24 cellular contexts compared by ENCODE assay signal in genomic region chr17:63193827-63194226, GRCh38.
"Had no signal": no experiment of that assay in that cellular context is flagged by ENCODE, and none has a peak within 500 bp of the region (broad histone marks: within the 10 kb centered on the region; RNA-seq: fewer than 3 reads in every experiment).

No MANE protein-coding gene starts in this region.

- DNase-seq: cortex of kidney; dorsolateral prefrontal cortex; effector CD8-positive, alpha-beta T cell; heart left ventricle; hippocampal formation; kidney glomerular epithelial cell; nucleus accumbens; pancreas; right cardiac atrium; stimulated activated CD4-positive, alpha-beta T cell treated with anti-CD3 and anti-CD28 coated beads, Interleukin-4, amount 100 ng/mL, for 1 hour; stimulated activated CD8-positive, alpha-beta memory T cell treated with anti-CD3 and anti-CD28 coated beads, Interleukin-4, amount 100 ng/mL, for 48 hours; stimulated activated naive CD8-positive, alpha-beta T cell treated with anti-CD3 and anti-CD28 coated beads, Interleukin-15, Interleukin-2, amounts not matched to agents 100 U/mL and 50 U/mL, for 24 hours; thyroid gland; upper lobe of left lung had no signal

- H3K36me3 ChIP-seq: neural progenitor cell, pancreas, thyroid gland, vagina had no signal

- H3K9ac ChIP-seq: neural progenitor cell had no signal

- H3K4me3 Mint-ChIP-seq: mesothelial cell of epicardium; natural killer cell treated with Interleukin-12 subunit alpha and Interleukin-12 subunit beta and Interleukin-15 and Interleukin-18, amount 100 ng/mL, for 72 hours; neural progenitor cell; stimulated activated effector memory CD8-positive, alpha-beta T cell treated with anti-CD3 and anti-CD28 coated beads, Interleukin-12 subunit alpha, Interleukin-12 subunit beta, amount 100 ng/mL, for 72 hours had no signal

- H3K27ac Mint-ChIP-seq: mesothelial cell of epicardium; natural killer cell treated with Interleukin-12 subunit alpha and Interleukin-12 subunit beta and Interleukin-15 and Interleukin-18, amount 100 ng/mL, for 72 hours; neural progenitor cell; progenitor cell of endocrine pancreas; stimulated activated effector memory CD8-positive, alpha-beta T cell treated with anti-CD3 and anti-CD28 coated beads, Interleukin-12 subunit alpha, Interleukin-12 subunit beta, amount 100 ng/mL, for 72 hours had no signal

- H3K9me3 ChIP-seq: heart left ventricle, pancreas, suprapubic skin, thyroid gland, upper lobe of left lung, vagina had no signal

- H3K36me3 Mint-ChIP-seq: natural killer cell treated with Interleukin-12 subunit alpha and Interleukin-12 subunit beta and Interleukin-15 and Interleukin-18, amount 100 ng/mL, for 72 hours had no signal

- H3K4me1 ChIP-seq: neural progenitor cell, pancreas, suprapubic skin, thyroid gland, upper lobe of left lung, vagina had no signal

- H3K4me2 ChIP-seq: neural progenitor cell, smooth muscle cell had no signal

- ATAC-seq: esophagus mucosa; heart left ventricle; left lobe of liver; natural killer cell treated with Interleukin-12 subunit alpha and Interleukin-12 subunit beta and Interleukin-15 and Interleukin-18, amount 100 ng/mL, for 72 hours; pancreas; right cardiac atrium; stimulated activated effector memory CD8-positive, alpha-beta T cell treated with anti-CD3 and anti-CD28 coated beads, Interleukin-12 subunit alpha, Interleukin-12 subunit beta, amount 100 ng/mL, for 72 hours; stimulated activated naive CD8-positive, alpha-beta T cell treated with anti-CD3 and anti-CD28 coated beads, Interleukin-15, Interleukin-2, amounts not matched to agents 100 U/mL and 50 U/mL, for 24 hours had no signal

- H3K4me1 Mint-ChIP-seq: neural progenitor cell had no signal

- H3K27me3 Mint-ChIP-seq: natural killer cell treated with Interleukin-12 subunit alpha and Interleukin-12 subunit beta and Interleukin-15 and Interleukin-18, amount 100 ng/mL, for 72 hours; progenitor cell of endocrine pancreas had no signal

- H2AFZ ChIP-seq: neural progenitor cell had no signal

- H3K9me3 Mint-ChIP-seq: mesothelial cell of epicardium; natural killer cell treated with Interleukin-12 subunit alpha and Interleukin-12 subunit beta and Interleukin-15 and Interleukin-18, amount 100 ng/mL, for 72 hours; neural progenitor cell; stimulated activated effector memory CD8-positive, alpha-beta T cell treated with anti-CD3 and anti-CD28 coated beads, Interleukin-12 subunit alpha, Interleukin-12 subunit beta, amount 100 ng/mL, for 72 hours had no signal

- H3K27me3 ChIP-seq: dorsolateral prefrontal cortex, heart left ventricle, neural progenitor cell, pancreas, suprapubic skin, thyroid gland, upper lobe of left lung, vagina had no signal

- H3K27ac ChIP-seq: heart left ventricle, neural progenitor cell, pancreas, suprapubic skin, thyroid gland, upper lobe of left lung, vagina had no signal

- H3K4me3 ChIP-seq: dorsolateral prefrontal cortex, heart left ventricle, neural progenitor cell, pancreas, smooth muscle cell, suprapubic skin, thyroid gland, upper lobe of left lung, vagina had no signal
